8 cellular contexts compared by ENCODE assay signal in genomic region chr1:192580351-192580962, GRCh38. TPM values are rescaled to one million over a fixed set of nuclear protein-coding genes. Genes with fewer than 3 reads are reported as not detected.
DNase-seq lines count a peak whose midpoint lies in the region; ATAC-seq, FAIRE-seq and TF ChIP-seq lines count a peak whose summit lies in the region.

No MANE protein-coding gene starts in this region.

- H3K9me3 Mint-ChIP-seq in osteocyte (ENCODE audit: unreplicated experiment) = no peaks in the 10 kb centered on the region

- H3K27ac Mint-ChIP-seq in osteocyte (ENCODE audit: unreplicated experiment) = no peak overlapping the region

- peaks cover 7% of the 10 kb centered on the region for H3K4me1 Mint-ChIP-seq in osteocyte (ENCODE audit: unreplicated experiment)

- peak overlapping the region; percentile 75 to 84 (median 82) for H3K27ac ChIP-seq in esophagus muscularis mucosa (replicated peaks in 1 of 4)

- H3K27me3 ChIP-seq in esophagus muscularis mucosa = no peaks in the 10 kb centered on the region

- H3K4me1 ChIP-seq in esophagus muscularis mucosa = peaks cover 4 to 47% (median 21%) of the 10 kb centered on the region in 4 donors

- WGBS in esophagus muscularis mucosa = 93% methylated on average over 3 of the region's 3 CpGs

- TF ChIP-seq EP300 in esophagus muscularis mucosa (IDR thresholded peaks at IDR 0.05) = no peak

- no peaks in the 10 kb centered on the region for H3K9me3 ChIP-seq in esophagus muscularis mucosa

- peak overlapping the region; percentile 39 to 54 (median 47) for H3K4me3 ChIP-seq in esophagus muscularis mucosa

- DNase-seq in D721Med (ENCODE audit: insufficient read length, low spot score) (no peak), SK-N-DZ (ENCODE audit: low spot score) (peak; percentile 9), esophagus muscularis mucosa (ENCODE audit: extremely low spot score) (no peak), osteocyte (ENCODE audit: extremely low spot score, unreplicated experiment) (no peak), urothelium cell line (ENCODE audit: low spot score) (no peak)

- peak; percentile 40 for TF ChIP-seq CTCF in D721Med (IDR thresholded peaks at IDR 0.05; ENCODE audit: insufficient read depth, missing control alignments)
- peak; percentile 51 to 68 (median 57) for TF ChIP-seq CTCF in esophagus muscularis mucosa (IDR thresholded peaks at IDR 0.05)
- TF ChIP-seq CTCF in osteocyte (IDR thresholded peaks at IDR 0.05) = peak; percentile 83

- FAIRE-seq in D721Med (lab: Jason Lieb, UNC) (peak; percentile 63), urothelium cell line (lab: Jason Lieb, UNC) (no peak)

- intact Hi-C loops in esophagus muscularis mucosa (cut with DNase I) = loop anchor here (5.0 kb wide), 1 partner anchor 103 kb away; no protein-coding TSS in a partner anchor

- no peak overlapping the region for H3K4me3 Mint-ChIP-seq in osteocyte (ENCODE audit: unreplicated experiment)

- H3K36me3 ChIP-seq in esophagus muscularis mucosa = no peaks in the 10 kb centered on the region

- no peaks in the 10 kb centered on the region for H3K36me3 Mint-ChIP-seq in osteocyte (ENCODE audit: unreplicated experiment)

- peak; percentile 28 for ATAC-seq in GM18867 (IDR thresholded peaks at IDR 0.05; ENCODE audit: unreplicated experiment)
- ATAC-seq in HG03108 (IDR thresholded peaks at IDR 0.05; ENCODE audit: unreplicated experiment) = peak; percentile 40
- no peak for ATAC-seq in HG03025 (IDR thresholded peaks at IDR 0.05; ENCODE audit: low FRiP score, unreplicated experiment)

- no peaks in the 10 kb centered on the region for H3K27me3 Mint-ChIP-seq in osteocyte (ENCODE audit: unreplicated experiment)

- TF ChIP-seq POLR2A in esophagus muscularis mucosa (IDR thresholded peaks at IDR 0.05; ENCODE audit: low read depth) = no peak

RNA-seq across cellular contexts. Expression of gene RGS1, which starts 4.9 kb away (rescaled TPM):
- polyA plus RNA-seq in SK-N-DZ (2014; cell fraction: cytosol; rRNA removed) = not detected in 2 replicates
- not detected in 2 replicates for polyA plus RNA-seq in SK-N-DZ (2014; cell fraction: nucleus; rRNA removed)
- total RNA-seq in esophagus muscularis mucosa (10 to 100 TPM in 3 of 4 donors, 1 to 10 TPM in 1; 6.1 to 27.7 (median 12.5) TPM), osteocyte (not detected in 2 replicates)

RNA-seq across cellular contexts. Expression of gene RGS13, which starts 55.5 kb away (rescaled TPM):
- polyA plus RNA-seq in SK-N-DZ (2014; cell fraction: cytosol; rRNA removed) = not detected in 2 replicates
- polyA plus RNA-seq in SK-N-DZ (2014; cell fraction: nucleus; rRNA removed) = 0.26 TPM in 1 of 2 replicates, not detected in the other
- total RNA-seq in esophagus muscularis mucosa (1 to 10 TPM in 3 of 4 donors, not detected in 1; 1.0 to 4.3 (median 2.5) TPM), osteocyte (not detected in 2 replicates)
